Comparison of ENCODE assay signal across 13 cellular contexts in genomic region chr11:954392-955144, GRCh38. TPM values are rescaled to one million over a fixed set of nuclear protein-coding genes. Genes with fewer than 3 reads are reported as not detected.
DNase-seq lines count a peak whose midpoint lies in the region; ATAC-seq, FAIRE-seq and TF ChIP-seq lines count a peak whose summit lies in the region.
"Had no signal": no experiment of that assay in that cellular context is flagged by ENCODE, and none has a peak within 500 bp of the region (broad histone marks: within the 10 kb centered on the region; RNA-seq: fewer than 3 reads in every experiment).

No MANE protein-coding gene starts in this region.

- H3K27ac ChIP-seq in 22Rv1 (peak overlapping the region; percentile 41; the same call in 1 of the 2 replicates), hepatocyte (peak overlapping the region; percentile 78)
- H3K27ac ChIP-seq: coronary artery had no signal

- peak overlapping the region; percentile 40 for H3K4me2 ChIP-seq in hepatocyte

- peaks cover 70% of the 10 kb centered on the region for H3K4me1 ChIP-seq in hepatocyte (ENCODE audit: insufficient read depth)

- no peaks in the 10 kb centered on the region for H3K9me2 ChIP-seq in hepatocyte (replicated peaks; ENCODE audit: insufficient read depth)

- H3K4me3 Mint-ChIP-seq in T-helper 17 cell, result no peak overlapping the region
- H3K4me3 Mint-ChIP-seq in activated CD8-positive, alpha-beta memory T cell treated with anti-CD3 and anti-CD28 coated beads, Interleukin-2, amount 10 ng/mL, durations not matched to agents 7 days and 5 days, result no peak overlapping the region
- H3K4me3 Mint-ChIP-seq: T-helper 1 cell treated with Interleukin-12 subunit alpha and Interleukin-12 subunit beta and Interleukin-4 antibody, amounts not matched to agents 30 μg/mL and 1 μg/mL, for 36 hours had no signal

- TF ChIP-seq POLR2A in GM12891 (IDR thresholded peaks at IDR 0.05; ENCODE audit: low read depth, low read length), result no peak

- CTCF ChIA-PET in activated CD8-positive, alpha-beta memory T cell treated with anti-CD3 and anti-CD28 coated beads, Interleukin-2, amount 10 ng/mL, durations not matched to agents 7 days and 5 days (lab: Charles Lee), result no interaction called here

- H3K27ac Mint-ChIP-seq in T-helper 17 cell, result peak overlapping the region; percentile 82
- no peak overlapping the region for H3K27ac Mint-ChIP-seq in activated CD8-positive, alpha-beta memory T cell treated with anti-CD3 and anti-CD28 coated beads, Interleukin-2, amount 10 ng/mL, durations not matched to agents 7 days and 5 days
- H3K27ac Mint-ChIP-seq: T-helper 1 cell treated with Interleukin-12 subunit alpha and Interleukin-12 subunit beta and Interleukin-4 antibody, amounts not matched to agents 30 μg/mL and 1 μg/mL, for 36 hours had no signal

- no peaks in the 10 kb centered on the region for H3K36me3 ChIP-seq in hepatocyte (replicated peaks; ENCODE audit: insufficient read depth, low read depth)

- H3K9me3 Mint-ChIP-seq in activated CD8-positive, alpha-beta memory T cell treated with anti-CD3 and anti-CD28 coated beads, Interleukin-2, amount 10 ng/mL, durations not matched to agents 7 days and 5 days (ENCODE audit: low read depth), result peaks cover 4% of the 10 kb centered on the region

- FAIRE-seq in GM12891 (lab: Jason Lieb, UNC), result peak; percentile 20

- TF ChIP-seq CTCF in 22Rv1 (IDR thresholded peaks at IDR 0.05) (no peak), hepatocyte (IDR thresholded peaks at IDR 0.05; ENCODE audit: poor library complexity) (no peak)

- no peaks in the 10 kb centered on the region for H3K27me3 ChIP-seq in hepatocyte

- H3K4me1 Mint-ChIP-seq in T-helper 17 cell, result peaks cover 28% of the 10 kb centered on the region
- peaks cover 2% of the 10 kb centered on the region for H3K4me1 Mint-ChIP-seq in activated CD8-positive, alpha-beta memory T cell treated with anti-CD3 and anti-CD28 coated beads, Interleukin-2, amount 10 ng/mL, durations not matched to agents 7 days and 5 days

- no peaks in the 10 kb centered on the region for H3K27me3 Mint-ChIP-seq in T-helper 17 cell
- H3K27me3 Mint-ChIP-seq in activated CD8-positive, alpha-beta memory T cell treated with anti-CD3 and anti-CD28 coated beads, Interleukin-2, amount 10 ng/mL, durations not matched to agents 7 days and 5 days, result no peaks in the 10 kb centered on the region

- DNase-seq in GM12891 (ENCODE audit: insufficient read length, low spot score) (no peak), T-helper 17 cell (no peak), hepatocyte (ENCODE audit: low spot score) (no peak), activated gamma-delta T cell (lab: John Stamatoyannopoulos, UW) (no peak), NCI-H187 treated with DMSO at 0.1 percent for 48 hours (lab: John Stamatoyannopoulos, UW) (no peak)
- DNase-seq in activated CD8-positive, alpha-beta memory T cell treated with anti-CD3 and anti-CD28 coated beads, Interleukin-2, amount 10 ng/mL, durations not matched to agents 7 days and 5 days, result no peak
- DNase-seq: activated naive CD4-positive, alpha-beta T cell treated with anti-CD3 and anti-CD28 coated beads, Interleukin-2, amount 50 U/mL, for 16 hours; NCI-H2227 treated with DMSO at 0.1 percent for 48 hours; stimulated activated CD4-positive, alpha-beta T cell treated with anti-CD3 and anti-CD28 coated beads, Interleukin-4, amount 100 ng/mL, for 4 hours had no signal

- no peak overlapping the region for H3K4me3 ChIP-seq in hepatocyte
- H3K4me3 ChIP-seq: coronary artery had no signal

- peaks cover 4% of the 10 kb centered on the region for H3K36me3 Mint-ChIP-seq in T-helper 17 cell (ENCODE audit: low read depth)
- H3K36me3 Mint-ChIP-seq in activated CD8-positive, alpha-beta memory T cell treated with anti-CD3 and anti-CD28 coated beads, Interleukin-2, amount 10 ng/mL, durations not matched to agents 7 days and 5 days, result peaks cover 4% of the 10 kb centered on the region

- H3K79me2 ChIP-seq in hepatocyte, result peaks cover 76% of the 10 kb centered on the region

- no peak overlapping the region for H2AFZ ChIP-seq in hepatocyte

- 79% methylated on average over 5 of the region's 5 CpGs for WGBS in hepatocyte (ENCODE audit: low lambda C conversion rate, missing lambda C conversion rate)

- ATAC-seq in T-helper 17 cell (no peak), HG02588 (IDR thresholded peaks at IDR 0.05; ENCODE audit: unreplicated experiment) (no peak)
- ATAC-seq in activated CD8-positive, alpha-beta memory T cell treated with anti-CD3 and anti-CD28 coated beads, Interleukin-2, amount 10 ng/mL, durations not matched to agents 7 days and 5 days, result no peak

- H3K9me3 ChIP-seq in T-helper 17 cell (ENCODE audit: control insufficient read depth, low read length, poor library complexity, severe bottlenecking) (no peaks in the 10 kb centered on the region), hepatocyte (ENCODE audit: low read depth) (no peaks in the 10 kb centered on the region)

- peaks cover 34% of the 10 kb centered on the region for H4K20me1 ChIP-seq in hepatocyte (ENCODE audit: insufficient read depth, poor library complexity, severe bottlenecking)

TF ChIP-seq in GM12891, 5 proteins besides CTCF, POLR2A, EP300 and RAD21:
- TF ChIP-seq POLR2AphosphoS5 (IDR thresholded peaks at IDR 0.05; ENCODE audit: low read depth, low read length), result no peak
- no peak for TF ChIP-seq SPI1 (IDR thresholded peaks at IDR 0.05; ENCODE audit: low read depth, low read length)
- no peak for TF ChIP-seq POU2F2 (IDR thresholded peaks at IDR 0.05; ENCODE audit: low read depth, low read length)
- no peak for TF ChIP-seq PAX5 (IDR thresholded peaks at IDR 0.05; ENCODE audit: insufficient read depth, low read length, severe bottlenecking)
- TF ChIP-seq TAF1 (IDR thresholded peaks at IDR 0.05; ENCODE audit: low read depth, low read length), result no peak

RNA-seq across cellular contexts. Expression of gene AP2A2, which starts 28.9 kb away (rescaled TPM):
- polyA plus RNA-seq in GM12891 (2012; ENCODE audit: low read depth, missing spikeins), result 17.8 TPM
- total RNA-seq in T-helper 17 cell (10 to 100 TPM; 71.1 to 74.0 TPM), hepatocyte (57.8 and 68.0 TPM in 2 replicates)
- polyA plus RNA-seq in hepatocyte, result 49.7 and 56.2 TPM in 2 replicates
- 10 to 100 TPM; 36.3 to 52.2 TPM for total RNA-seq in activated CD8-positive, alpha-beta memory T cell treated with anti-CD3 and anti-CD28 coated beads, Interleukin-2, amount 10 ng/mL, durations not matched to agents 7 days and 5 days

RNA-seq across cellular contexts. Expression of gene CHID1, which starts 44.0 kb away (rescaled TPM):
- 31.2 TPM for polyA plus RNA-seq in GM12891 (2012; ENCODE audit: low read depth, missing spikeins)
- total RNA-seq in T-helper 17 cell (10 to 100 TPM; 23.4 to 28.8 TPM), hepatocyte (61.5 and 92.4 TPM in 2 replicates)
- 152 and 155 TPM in 2 replicates for polyA plus RNA-seq in hepatocyte
- 10 to 100 TPM; 46.8 to 59.4 TPM for total RNA-seq in activated CD8-positive, alpha-beta memory T cell treated with anti-CD3 and anti-CD28 coated beads, Interleukin-2, amount 10 ng/mL, durations not matched to agents 7 days and 5 days
